1 cellular context compared by ENCODE assay signal in the genomic region with DNA sequence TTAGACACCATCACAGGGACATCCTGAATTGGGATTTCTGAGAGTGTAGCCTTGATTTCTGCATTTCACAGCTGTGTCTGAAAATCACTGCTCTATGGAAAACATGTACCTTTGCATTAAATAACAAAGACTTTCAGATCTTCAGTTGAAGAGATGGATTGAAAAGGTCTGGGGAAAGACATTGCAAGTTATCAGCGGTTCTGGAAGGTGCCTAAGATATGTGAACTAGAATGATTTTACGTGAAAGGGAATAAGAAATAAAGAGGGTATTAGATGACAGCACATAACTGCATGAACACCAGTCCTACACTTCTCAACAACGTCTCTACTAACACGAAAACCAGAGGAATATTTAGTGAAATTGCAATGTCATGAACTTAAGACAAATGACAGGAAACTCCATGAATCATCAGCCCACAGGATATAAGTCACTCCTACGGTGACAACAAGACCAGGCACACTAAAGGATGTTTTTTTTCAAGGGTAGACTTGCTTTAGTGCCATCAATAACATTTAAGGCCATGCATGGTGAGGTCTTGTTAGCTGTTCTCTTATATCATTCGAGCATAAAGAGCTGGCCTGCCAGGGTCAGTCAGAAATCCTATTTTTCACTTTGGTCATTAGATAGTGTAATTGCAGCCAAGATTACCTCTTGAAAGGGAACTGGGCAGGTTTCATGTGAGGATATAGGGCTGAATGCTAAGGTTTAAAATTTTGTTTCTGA.
TF ChIP-seq lines count a peak whose summit lies in the region.

No MANE protein-coding gene starts in this region.

TF ChIP-seq in K562, 482 proteins besides CTCF, POLR2A, EP300 and RAD21 (continued from another document and continues in another):
- TF ChIP-seq ZZZ3 (IDR thresholded peaks at IDR 0.05) (no peak), ZNF24 (IDR thresholded peaks at IDR 0.05) (no peak; the same call in 1 of the 2 replicates), SIN3A (IDR thresholded peaks at IDR 0.05; ENCODE audit: borderline replicate concordance in 2 of 2, control insufficient read depth in 1 of 2, low read depth in 2 of 2, low read length in 2 of 2) (no peak), ETS1 (conservative IDR thresholded peaks at IDR 0.05; ENCODE audit: control insufficient read depth, low read depth, low read length) (no peak), CLOCK (CRISPR knock-in tag; IDR thresholded peaks at IDR 0.05; ENCODE audit: borderline replicate concordance) (0 out of 2 replicates have a peak, but pooled peaks have one; percentile 32), MAX (CRISPR knock-in tag; IDR thresholded peaks at IDR 0.05) (no peak), ARNT (IDR thresholded peaks at IDR 0.05) (peak; percentile 43 to 95; a peak in 3 of 4 replicates), FOXO4 (CRISPR knock-in tag; IDR thresholded peaks at IDR 0.05) (no peak; the same call in 1 of the 2 replicates), COPS2 (conservative IDR thresholded peaks at IDR 0.05) (no peak), PCBP2 (IDR thresholded peaks at IDR 0.05; ENCODE audit: low read depth, low read length, poor library complexity, severe bottlenecking) (no peak), TRIM24 (IDR thresholded peaks at IDR 0.05) (peak; percentile 93 to 96), XRCC3 (IDR thresholded peaks at IDR 0.05) (no peak), HCFC1 (IDR thresholded peaks at IDR 0.05; ENCODE audit: low read depth, low read length) (0 out of 2 replicates have a peak, but pooled peaks have one; percentile 7), ADNP (tag; IDR thresholded peaks at IDR 0.05) (peak; percentile 47; the same call in 1 of the 2 replicates), PRMT5 (CRISPR knock-in tag; IDR thresholded peaks at IDR 0.05) (no peak), ZNF23 (CRISPR knock-in tag; IDR thresholded peaks at IDR 0.05) (peak; percentile 62), SUPT5H (IDR thresholded peaks at IDR 0.05) (peak; percentile 73), NBN (IDR thresholded peaks at IDR 0.05; ENCODE audit: low read depth) (peak; percentile 95), FOXP4 (CRISPR knock-in tag; IDR thresholded peaks at IDR 0.05; ENCODE audit: borderline replicate concordance) (no peak), LEF1 (IDR thresholded peaks at IDR 0.05) (peak; percentile 99), KLF13 (tag; IDR thresholded peaks at IDR 0.05; ENCODE audit: borderline replicate concordance, low read depth) (0 out of 2 replicates have a peak, but pooled peaks have one; percentile 9), PPARD (CRISPR knock-in tag; IDR thresholded peaks at IDR 0.05) (no peak), MBD1 (CRISPR knock-in tag; IDR thresholded peaks at IDR 0.05) (no peak), NFIC (IDR thresholded peaks at IDR 0.05) (peak; percentile 41), ZNF217 (CRISPR knock-in tag; IDR thresholded peaks at IDR 0.05) (no peak), ZNF75A (CRISPR knock-in tag; IDR thresholded peaks at IDR 0.05) (no peak)
- TF ChIP-seq, protein P1, sequence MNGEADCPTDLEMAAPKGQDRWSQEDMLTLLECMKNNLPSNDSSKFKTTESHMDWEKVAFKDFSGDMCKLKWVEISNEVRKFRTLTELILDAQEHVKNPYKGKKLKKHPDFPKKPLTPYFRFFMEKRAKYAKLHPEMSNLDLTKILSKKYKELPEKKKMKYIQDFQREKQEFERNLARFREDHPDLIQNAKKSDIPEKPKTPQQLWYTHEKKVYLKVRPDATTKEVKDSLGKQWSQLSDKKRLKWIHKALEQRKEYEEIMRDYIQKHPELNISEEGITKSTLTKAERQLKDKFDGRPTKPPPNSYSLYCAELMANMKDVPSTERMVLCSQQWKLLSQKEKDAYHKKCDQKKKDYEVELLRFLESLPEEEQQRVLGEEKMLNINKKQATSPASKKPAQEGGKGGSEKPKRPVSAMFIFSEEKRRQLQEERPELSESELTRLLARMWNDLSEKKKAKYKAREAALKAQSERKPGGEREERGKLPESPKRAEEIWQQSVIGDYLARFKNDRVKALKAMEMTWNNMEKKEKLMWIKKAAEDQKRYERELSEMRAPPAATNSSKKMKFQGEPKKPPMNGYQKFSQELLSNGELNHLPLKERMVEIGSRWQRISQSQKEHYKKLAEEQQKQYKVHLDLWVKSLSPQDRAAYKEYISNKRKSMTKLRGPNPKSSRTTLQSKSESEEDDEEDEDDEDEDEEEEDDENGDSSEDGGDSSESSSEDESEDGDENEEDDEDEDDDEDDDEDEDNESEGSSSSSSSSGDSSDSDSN (IDR thresholded peaks at IDR 0.05; ENCODE audit: borderline replicate concordance in 1 of 2, low read depth in 2 of 2, low read length in 2 of 2) = no peak
- TF ChIP-seq, protein P2, sequence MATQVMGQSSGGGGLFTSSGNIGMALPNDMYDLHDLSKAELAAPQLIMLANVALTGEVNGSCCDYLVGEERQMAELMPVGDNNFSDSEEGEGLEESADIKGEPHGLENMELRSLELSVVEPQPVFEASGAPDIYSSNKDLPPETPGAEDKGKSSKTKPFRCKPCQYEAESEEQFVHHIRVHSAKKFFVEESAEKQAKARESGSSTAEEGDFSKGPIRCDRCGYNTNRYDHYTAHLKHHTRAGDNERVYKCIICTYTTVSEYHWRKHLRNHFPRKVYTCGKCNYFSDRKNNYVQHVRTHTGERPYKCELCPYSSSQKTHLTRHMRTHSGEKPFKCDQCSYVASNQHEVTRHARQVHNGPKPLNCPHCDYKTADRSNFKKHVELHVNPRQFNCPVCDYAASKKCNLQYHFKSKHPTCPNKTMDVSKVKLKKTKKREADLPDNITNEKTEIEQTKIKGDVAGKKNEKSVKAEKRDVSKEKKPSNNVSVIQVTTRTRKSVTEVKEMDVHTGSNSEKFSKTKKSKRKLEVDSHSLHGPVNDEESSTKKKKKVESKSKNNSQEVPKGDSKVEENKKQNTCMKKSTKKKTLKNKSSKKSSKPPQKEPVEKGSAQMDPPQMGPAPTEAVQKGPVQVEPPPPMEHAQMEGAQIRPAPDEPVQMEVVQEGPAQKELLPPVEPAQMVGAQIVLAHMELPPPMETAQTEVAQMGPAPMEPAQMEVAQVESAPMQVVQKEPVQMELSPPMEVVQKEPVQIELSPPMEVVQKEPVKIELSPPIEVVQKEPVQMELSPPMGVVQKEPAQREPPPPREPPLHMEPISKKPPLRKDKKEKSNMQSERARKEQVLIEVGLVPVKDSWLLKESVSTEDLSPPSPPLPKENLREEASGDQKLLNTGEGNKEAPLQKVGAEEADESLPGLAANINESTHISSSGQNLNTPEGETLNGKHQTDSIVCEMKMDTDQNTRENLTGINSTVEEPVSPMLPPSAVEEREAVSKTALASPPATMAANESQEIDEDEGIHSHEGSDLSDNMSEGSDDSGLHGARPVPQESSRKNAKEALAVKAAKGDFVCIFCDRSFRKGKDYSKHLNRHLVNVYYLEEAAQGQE (CRISPR knock-in tag; IDR thresholded peaks at IDR 0.05; ENCODE audit: low read depth) = 0 out of 2 replicates have a peak, but pooled peaks have one; percentile 21
- TF ChIP-seq, protein P3, sequence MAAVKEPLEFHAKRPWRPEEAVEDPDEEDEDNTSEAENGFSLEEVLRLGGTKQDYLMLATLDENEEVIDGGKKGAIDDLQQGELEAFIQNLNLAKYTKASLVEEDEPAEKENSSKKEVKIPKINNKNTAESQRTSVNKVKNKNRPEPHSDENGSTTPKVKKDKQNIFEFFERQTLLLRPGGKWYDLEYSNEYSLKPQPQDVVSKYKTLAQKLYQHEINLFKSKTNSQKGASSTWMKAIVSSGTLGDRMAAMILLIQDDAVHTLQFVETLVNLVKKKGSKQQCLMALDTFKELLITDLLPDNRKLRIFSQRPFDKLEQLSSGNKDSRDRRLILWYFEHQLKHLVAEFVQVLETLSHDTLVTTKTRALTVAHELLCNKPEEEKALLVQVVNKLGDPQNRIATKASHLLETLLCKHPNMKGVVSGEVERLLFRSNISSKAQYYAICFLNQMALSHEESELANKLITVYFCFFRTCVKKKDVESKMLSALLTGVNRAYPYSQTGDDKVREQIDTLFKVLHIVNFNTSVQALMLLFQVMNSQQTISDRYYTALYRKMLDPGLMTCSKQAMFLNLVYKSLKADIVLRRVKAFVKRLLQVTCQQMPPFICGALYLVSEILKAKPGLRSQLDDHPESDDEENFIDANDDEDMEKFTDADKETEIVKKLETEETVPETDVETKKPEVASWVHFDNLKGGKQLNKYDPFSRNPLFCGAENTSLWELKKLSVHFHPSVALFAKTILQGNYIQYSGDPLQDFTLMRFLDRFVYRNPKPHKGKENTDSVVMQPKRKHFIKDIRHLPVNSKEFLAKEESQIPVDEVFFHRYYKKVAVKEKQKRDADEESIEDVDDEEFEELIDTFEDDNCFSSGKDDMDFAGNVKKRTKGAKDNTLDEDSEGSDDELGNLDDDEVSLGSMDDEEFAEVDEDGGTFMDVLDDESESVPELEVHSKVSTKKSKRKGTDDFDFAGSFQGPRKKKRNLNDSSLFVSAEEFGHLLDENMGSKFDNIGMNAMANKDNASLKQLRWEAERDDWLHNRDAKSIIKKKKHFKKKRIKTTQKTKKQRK (IDR thresholded peaks at IDR 0.05; ENCODE audit: borderline replicate concordance, low read depth, low read length) = no peak
- TF ChIP-seq, protein P4, sequence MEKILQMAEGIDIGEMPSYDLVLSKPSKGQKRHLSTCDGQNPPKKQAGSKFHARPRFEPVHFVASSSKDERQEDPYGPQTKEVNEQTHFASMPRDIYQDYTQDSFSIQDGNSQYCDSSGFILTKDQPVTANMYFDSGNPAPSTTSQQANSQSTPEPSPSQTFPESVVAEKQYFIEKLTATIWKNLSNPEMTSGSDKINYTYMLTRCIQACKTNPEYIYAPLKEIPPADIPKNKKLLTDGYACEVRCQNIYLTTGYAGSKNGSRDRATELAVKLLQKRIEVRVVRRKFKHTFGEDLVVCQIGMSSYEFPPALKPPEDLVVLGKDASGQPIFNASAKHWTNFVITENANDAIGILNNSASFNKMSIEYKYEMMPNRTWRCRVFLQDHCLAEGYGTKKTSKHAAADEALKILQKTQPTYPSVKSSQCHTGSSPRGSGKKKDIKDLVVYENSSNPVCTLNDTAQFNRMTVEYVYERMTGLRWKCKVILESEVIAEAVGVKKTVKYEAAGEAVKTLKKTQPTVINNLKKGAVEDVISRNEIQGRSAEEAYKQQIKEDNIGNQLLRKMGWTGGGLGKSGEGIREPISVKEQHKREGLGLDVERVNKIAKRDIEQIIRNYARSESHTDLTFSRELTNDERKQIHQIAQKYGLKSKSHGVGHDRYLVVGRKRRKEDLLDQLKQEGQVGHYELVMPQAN (IDR thresholded peaks at IDR 0.05; ENCODE audit: borderline replicate concordance) = no peak
